ENCODE assay signal across 8 cellular contexts in genomic region chr15:38002883-38003477, GRCh38.
A peak's percentile ranks its signal among the peaks of the same experiment; 100 is the strongest.
DNase-seq lines count a peak whose midpoint lies in the region; ATAC-seq and TF ChIP-seq lines count a peak whose summit lies in the region.

No MANE protein-coding gene starts in this region.

- no peaks in the 10 kb centered on the region for H3K9me3 ChIP-seq in OCI-LY3 (ENCODE audit: insufficient read depth, low read length)
- H3K9me3 ChIP-seq in right lobe of liver, result no peaks in the 10 kb centered on the region

- H3K36me3 Mint-ChIP-seq in activated T-helper 17 cell treated with anti-CD3 and anti-CD28 coated beads, Interleukin-2, amount 50 U/mL, for 72 hours (ENCODE audit: low read depth), result no peaks in the 10 kb centered on the region

- DNase-seq in GDM1 (lab: John Stamatoyannopoulos, UW), result peak; percentile 38
- DNase-seq in H4 (ENCODE audit: low spot score), result peak; percentile 58
- peak; percentile 57 for DNase-seq in dedifferentiated amniotic fluid mesenchymal stem cell (ENCODE audit: extremely low spot score)
- DNase-seq in right lobe of liver, result peak in 2 of 3 donors; percentile 47 to 62
- no peak for DNase-seq in NCI-H2227 treated with DMSO at 0.1 percent for 48 hours (lab: John Stamatoyannopoulos, UW)

- H3K4me3 Mint-ChIP-seq in activated T-helper 17 cell treated with anti-CD3 and anti-CD28 coated beads, Interleukin-2, amount 50 U/mL, for 72 hours, result no peak overlapping the region

- H3K9me3 Mint-ChIP-seq in activated T-helper 17 cell treated with anti-CD3 and anti-CD28 coated beads, Interleukin-2, amount 50 U/mL, for 72 hours, result peaks cover 9% of the 10 kb centered on the region

- H2AFZ ChIP-seq in OCI-LY3 (ENCODE audit: low read depth, low read length), result peak overlapping the region; percentile 56; the same call in 1 of the 2 replicates

- H3K4me3 ChIP-seq in OCI-LY3 (ENCODE audit: low read length) (no peak overlapping the region), right lobe of liver (no peak overlapping the region)

- H3K79me2 ChIP-seq in OCI-LY3 (ENCODE audit: low read length), result no peaks in the 10 kb centered on the region

- H3K27me3 Mint-ChIP-seq in activated T-helper 17 cell treated with anti-CD3 and anti-CD28 coated beads, Interleukin-2, amount 50 U/mL, for 72 hours, result peaks cover 16% of the 10 kb centered on the region

- no peak overlapping the region for H3K4me2 ChIP-seq in OCI-LY3 (ENCODE audit: low read length)

- no peaks in the 10 kb centered on the region for H3K4me1 Mint-ChIP-seq in activated T-helper 17 cell treated with anti-CD3 and anti-CD28 coated beads, Interleukin-2, amount 50 U/mL, for 72 hours

- H3K27ac Mint-ChIP-seq in activated T-helper 17 cell treated with anti-CD3 and anti-CD28 coated beads, Interleukin-2, amount 50 U/mL, for 72 hours, result no peak overlapping the region

- H3K4me1 ChIP-seq in OCI-LY3 (ENCODE audit: low read length), result peaks cover 8% of the 10 kb centered on the region
- H3K4me1 ChIP-seq in right lobe of liver, result no peaks in the 10 kb centered on the region

- intact Hi-C loops in right lobe of liver (cut with DNase I), result no loop called here

- 93% methylated on average over 2 of the region's 2 CpGs for WGBS in right lobe of liver (ENCODE audit: insufficient coverage, low coverage, low lambda C conversion rate, missing lambda C conversion rate)

- H3K36me3 ChIP-seq in OCI-LY3 (replicated peaks; ENCODE audit: low read depth, low read length) (no peaks in the 10 kb centered on the region), right lobe of liver (no peaks in the 10 kb centered on the region)

- no peaks in the 10 kb centered on the region for H3K27me3 ChIP-seq in OCI-LY3 (ENCODE audit: low read depth, low read length)
- H3K27me3 ChIP-seq in right lobe of liver, result no peaks in the 10 kb centered on the region

- H3K27ac ChIP-seq in OCI-LY3 (ENCODE audit: low read length) (no peak overlapping the region), right lobe of liver (no peak overlapping the region)

- ATAC-seq in right lobe of liver (peak; percentile 60 to 89 (median 80)), HG03571 (IDR thresholded peaks at IDR 0.05; ENCODE audit: unreplicated experiment) (no peak)
- ATAC-seq in activated T-helper 17 cell treated with anti-CD3 and anti-CD28 coated beads, Interleukin-2, amount 50 U/mL, for 72 hours (replicated peaks), result no peak

- no peak overlapping the region for H3K9ac ChIP-seq in OCI-LY3 (ENCODE audit: low read length)

- TF ChIP-seq CTCF in OCI-LY3 (IDR thresholded peaks at IDR 0.05; ENCODE audit: low read depth, low read length) (peak; percentile 87), right lobe of liver (IDR thresholded peaks at IDR 0.05) (peak; percentile 44 to 67 (median 52))

- H4K20me1 ChIP-seq in OCI-LY3 (ENCODE audit: insufficient read depth, low read length), result no peaks in the 10 kb centered on the region

- TF ChIP-seq POLR2A in right lobe of liver (IDR thresholded peaks at IDR 0.05), result no peak

Comparison
In these comparisons a context has a peak if more than half of its experiments do, and no peak if none do; other contexts are left out.
1. ATAC-seq: peak in right lobe of liver (4 of 4); none in HG03571 (single experiment) and activated T-helper 17 cell treated with anti-CD3 and anti-CD28 coated beads, Interleukin-2, amount 50 U/mL, for 72 hours (single experiment).